Comparison of ENCODE assay signal across 1 cellular context in the genomic region with DNA sequence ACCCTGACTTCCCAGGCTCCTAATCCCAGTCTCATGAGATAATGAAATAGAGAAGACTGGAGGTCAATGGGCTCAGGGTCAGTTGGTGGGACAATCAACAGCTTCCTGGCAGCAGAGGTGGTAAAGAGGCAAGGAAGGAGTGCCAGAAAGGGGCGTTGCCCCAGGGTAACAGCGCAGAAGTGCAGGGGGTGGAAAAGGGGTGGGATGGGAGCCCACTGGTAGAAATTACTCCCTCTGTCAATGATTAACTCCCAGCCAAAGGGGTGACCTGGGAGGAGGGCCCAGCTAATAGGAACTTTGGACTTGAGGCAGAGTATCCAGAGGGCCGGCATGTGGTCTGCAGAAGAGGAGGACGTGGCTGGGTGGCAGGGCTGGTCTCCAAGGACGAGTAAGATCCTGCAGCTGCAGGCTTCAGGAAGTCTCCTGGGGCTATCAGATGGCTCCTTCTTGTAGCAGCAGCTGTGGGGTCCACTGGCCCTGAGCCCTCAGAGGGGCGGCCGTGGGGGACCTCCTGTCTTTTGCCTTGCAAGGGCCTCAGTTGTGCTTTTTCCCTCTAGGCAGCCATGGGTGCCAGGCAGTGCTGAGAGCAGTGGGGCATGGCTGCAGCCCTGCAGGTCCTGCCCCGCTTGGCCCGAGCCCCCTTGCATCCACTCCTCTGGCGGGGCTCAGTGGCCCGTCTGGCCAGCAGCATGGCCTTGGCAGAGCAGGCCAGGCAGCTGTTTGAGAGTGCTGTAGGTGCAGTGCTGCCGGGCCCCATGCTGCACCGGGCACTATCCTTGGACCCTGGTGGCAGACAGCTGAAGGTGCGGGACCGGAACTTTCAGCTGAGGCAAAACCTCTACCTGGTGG.
TF ChIP-seq lines count a peak whose summit lies in the region.

No MANE protein-coding gene starts in this region.

TF ChIP-seq in HepG2, 621 proteins besides CTCF, POLR2A, EP300 and RAD21 (continues in another document):
- TF ChIP-seq ARHGAP35 (CRISPR knock-in tag; IDR thresholded peaks at IDR 0.05; ENCODE audit: borderline replicate concordance) (peak; percentile 77; the same call in 1 of the 2 replicates), ZNF263 (CRISPR knock-in tag; IDR thresholded peaks at IDR 0.05) (peak; percentile 53), CHD2 (IDR thresholded peaks at IDR 0.05; ENCODE audit: low read depth, low read length) (no peak), ZNF607 (CRISPR knock-in tag; IDR thresholded peaks at IDR 0.05; ENCODE audit: borderline replicate concordance) (peak; percentile 24; the same call in 1 of the 2 replicates), ZNF496 (CRISPR knock-in tag; IDR thresholded peaks at IDR 0.05; ENCODE audit: insufficient replicate concordance) (no peak), ZNF839 (CRISPR knock-in tag; IDR thresholded peaks at IDR 0.05; ENCODE audit: borderline replicate concordance) (no peak), HDAC1 (CRISPR knock-in tag; IDR thresholded peaks at IDR 0.05) (peak; percentile 90), TSC22D2 (CRISPR knock-in tag; IDR thresholded peaks at IDR 0.05; ENCODE audit: borderline replicate concordance) (peak; percentile 17; the same call in 1 of the 2 replicates), MTF1 (CRISPR knock-in tag; IDR thresholded peaks at IDR 0.05) (no peak), JUND (CRISPR knock-in tag; IDR thresholded peaks at IDR 0.05) (0 out of 2 replicates have a peak, but pooled peaks have one; percentile 53), MIER2 (CRISPR knock-in tag; IDR thresholded peaks at IDR 0.05) (0 out of 2 replicates have a peak, but pooled peaks have one; percentile 48), GFI1 (CRISPR knock-in tag; IDR thresholded peaks at IDR 0.05; ENCODE audit: borderline replicate concordance) (peak; percentile 79), ZSCAN30 (CRISPR knock-in tag; IDR thresholded peaks at IDR 0.05) (0 out of 2 replicates have a peak, but pooled peaks have one; percentile 4), ZNF572 (CRISPR knock-in tag; IDR thresholded peaks at IDR 0.05) (no peak), ZNF776 (CRISPR knock-in tag; IDR thresholded peaks at IDR 0.05) (no peak; the same call in 1 of the 2 replicates), PHF5A (CRISPR knock-in tag; IDR thresholded peaks at IDR 0.05; ENCODE audit: low read depth, unreplicated experiment) (no peak), NRL (CRISPR knock-in tag; IDR thresholded peaks at IDR 0.05; ENCODE audit: borderline replicate concordance) (0 out of 2 replicates have a peak, but pooled peaks have one; percentile 23), ZNF441 (CRISPR knock-in tag; IDR thresholded peaks at IDR 0.05; ENCODE audit: borderline replicate concordance) (no peak), ZNF432 (CRISPR knock-in tag; IDR thresholded peaks at IDR 0.05; ENCODE audit: borderline replicate concordance) (no peak), ZNF230 (CRISPR knock-in tag; IDR thresholded peaks at IDR 0.05) (0 out of 2 replicates have a peak, but pooled peaks have one; percentile 67), ZSCAN22 (CRISPR knock-in tag; IDR thresholded peaks at IDR 0.05) (no peak), HNF4G (IDR thresholded peaks at IDR 0.05; ENCODE audit: borderline replicate concordance, low read depth, low read length) (peak; percentile 92), HNF4G (CRISPR knock-in tag; IDR thresholded peaks at IDR 0.05; ENCODE audit: borderline replicate concordance, low read depth) (peak; percentile 89), ZNF484 (CRISPR knock-in tag; IDR thresholded peaks at IDR 0.05; ENCODE audit: borderline replicate concordance, low read depth) (no peak), ATF1 (CRISPR knock-in tag; IDR thresholded peaks at IDR 0.05) (no peak), NCOR1 (IDR thresholded peaks at IDR 0.05; ENCODE audit: borderline replicate concordance, low read length) (peak; percentile 81), ISL2 (CRISPR knock-in tag; IDR thresholded peaks at IDR 0.05) (peak; percentile 61; the same call in 1 of the 2 replicates), ZNF232 (CRISPR knock-in tag; IDR thresholded peaks at IDR 0.05; ENCODE audit: borderline replicate concordance) (no peak; the same call in 1 of the 2 replicates), ZNF3 (CRISPR knock-in tag; IDR thresholded peaks at IDR 0.05) (no peak), ZNF644 (CRISPR knock-in tag; IDR thresholded peaks at IDR 0.05; ENCODE audit: low read depth) (no peak), KDM5B (CRISPR knock-in tag; IDR thresholded peaks at IDR 0.05; ENCODE audit: borderline replicate concordance) (peak; percentile 62; the same call in 1 of the 2 replicates), ZNF101 (CRISPR knock-in tag; IDR thresholded peaks at IDR 0.05; ENCODE audit: borderline replicate concordance, low read depth) (no peak; the same call in 1 of the 2 replicates), SIN3A (IDR thresholded peaks at IDR 0.05; ENCODE audit: borderline replicate concordance, low read depth, low read length) (peak; percentile 90), CEBPG (CRISPR knock-in tag; IDR thresholded peaks at IDR 0.05) (no peak)
- TF ChIP-seq, protein P1, sequence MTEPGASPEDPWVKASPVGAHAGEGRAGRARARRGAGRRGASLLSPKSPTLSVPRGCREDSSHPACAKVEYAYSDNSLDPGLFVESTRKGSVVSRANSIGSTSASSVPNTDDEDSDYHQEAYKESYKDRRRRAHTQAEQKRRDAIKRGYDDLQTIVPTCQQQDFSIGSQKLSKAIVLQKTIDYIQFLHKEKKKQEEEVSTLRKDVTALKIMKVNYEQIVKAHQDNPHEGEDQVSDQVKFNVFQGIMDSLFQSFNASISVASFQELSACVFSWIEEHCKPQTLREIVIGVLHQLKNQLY (CRISPR knock-in tag; IDR thresholded peaks at IDR 0.05): peak; percentile 86
- TF ChIP-seq, protein P2, sequence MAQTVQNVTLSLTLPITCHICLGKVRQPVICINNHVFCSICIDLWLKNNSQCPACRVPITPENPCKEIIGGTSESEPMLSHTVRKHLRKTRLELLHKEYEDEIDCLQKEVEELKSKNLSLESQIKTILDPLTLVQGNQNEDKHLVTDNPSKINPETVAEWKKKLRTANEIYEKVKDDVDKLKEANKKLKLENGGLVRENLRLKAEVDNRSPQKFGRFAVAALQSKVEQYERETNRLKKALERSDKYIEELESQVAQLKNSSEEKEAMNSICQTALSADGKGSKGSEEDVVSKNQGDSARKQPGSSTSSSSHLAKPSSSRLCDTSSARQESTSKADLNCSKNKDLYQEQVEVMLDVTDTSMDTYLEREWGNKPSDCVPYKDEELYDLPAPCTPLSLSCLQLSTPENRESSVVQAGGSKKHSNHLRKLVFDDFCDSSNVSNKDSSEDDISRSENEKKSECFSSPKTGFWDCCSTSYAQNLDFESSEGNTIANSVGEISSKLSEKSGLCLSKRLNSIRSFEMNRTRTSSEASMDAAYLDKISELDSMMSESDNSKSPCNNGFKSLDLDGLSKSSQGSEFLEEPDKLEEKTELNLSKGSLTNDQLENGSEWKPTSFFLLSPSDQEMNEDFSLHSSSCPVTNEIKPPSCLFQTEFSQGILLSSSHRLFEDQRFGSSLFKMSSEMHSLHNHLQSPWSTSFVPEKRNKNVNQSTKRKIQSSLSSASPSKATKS (CRISPR knock-in tag; IDR thresholded peaks at IDR 0.05): no peak
- TF ChIP-seq, protein P3, sequence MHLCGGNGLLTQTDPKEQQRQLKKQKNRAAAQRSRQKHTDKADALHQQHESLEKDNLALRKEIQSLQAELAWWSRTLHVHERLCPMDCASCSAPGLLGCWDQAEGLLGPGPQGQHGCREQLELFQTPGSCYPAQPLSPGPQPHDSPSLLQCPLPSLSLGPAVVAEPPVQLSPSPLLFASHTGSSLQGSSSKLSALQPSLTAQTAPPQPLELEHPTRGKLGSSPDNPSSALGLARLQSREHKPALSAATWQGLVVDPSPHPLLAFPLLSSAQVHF (CRISPR knock-in tag; IDR thresholded peaks at IDR 0.05): no peak
- TF ChIP-seq, protein P4, sequence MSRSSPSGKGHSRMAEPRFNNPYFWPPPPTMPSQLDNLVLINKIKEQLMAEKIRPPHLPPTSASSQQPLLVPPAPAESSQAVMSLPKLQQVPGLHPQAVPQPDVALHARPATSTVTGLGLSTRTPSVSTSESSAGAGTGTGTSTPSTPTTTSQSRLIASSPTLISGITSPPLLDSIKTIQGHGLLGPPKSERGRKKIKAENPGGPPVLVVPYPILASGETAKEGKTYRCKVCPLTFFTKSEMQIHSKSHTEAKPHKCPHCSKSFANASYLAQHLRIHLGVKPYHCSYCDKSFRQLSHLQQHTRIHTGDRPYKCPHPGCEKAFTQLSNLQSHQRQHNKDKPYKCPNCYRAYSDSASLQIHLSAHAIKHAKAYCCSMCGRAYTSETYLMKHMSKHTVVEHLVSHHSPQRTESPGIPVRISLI (CRISPR knock-in tag; IDR thresholded peaks at IDR 0.05; ENCODE audit: borderline replicate concordance): no peak
- TF ChIP-seq, protein P5, sequence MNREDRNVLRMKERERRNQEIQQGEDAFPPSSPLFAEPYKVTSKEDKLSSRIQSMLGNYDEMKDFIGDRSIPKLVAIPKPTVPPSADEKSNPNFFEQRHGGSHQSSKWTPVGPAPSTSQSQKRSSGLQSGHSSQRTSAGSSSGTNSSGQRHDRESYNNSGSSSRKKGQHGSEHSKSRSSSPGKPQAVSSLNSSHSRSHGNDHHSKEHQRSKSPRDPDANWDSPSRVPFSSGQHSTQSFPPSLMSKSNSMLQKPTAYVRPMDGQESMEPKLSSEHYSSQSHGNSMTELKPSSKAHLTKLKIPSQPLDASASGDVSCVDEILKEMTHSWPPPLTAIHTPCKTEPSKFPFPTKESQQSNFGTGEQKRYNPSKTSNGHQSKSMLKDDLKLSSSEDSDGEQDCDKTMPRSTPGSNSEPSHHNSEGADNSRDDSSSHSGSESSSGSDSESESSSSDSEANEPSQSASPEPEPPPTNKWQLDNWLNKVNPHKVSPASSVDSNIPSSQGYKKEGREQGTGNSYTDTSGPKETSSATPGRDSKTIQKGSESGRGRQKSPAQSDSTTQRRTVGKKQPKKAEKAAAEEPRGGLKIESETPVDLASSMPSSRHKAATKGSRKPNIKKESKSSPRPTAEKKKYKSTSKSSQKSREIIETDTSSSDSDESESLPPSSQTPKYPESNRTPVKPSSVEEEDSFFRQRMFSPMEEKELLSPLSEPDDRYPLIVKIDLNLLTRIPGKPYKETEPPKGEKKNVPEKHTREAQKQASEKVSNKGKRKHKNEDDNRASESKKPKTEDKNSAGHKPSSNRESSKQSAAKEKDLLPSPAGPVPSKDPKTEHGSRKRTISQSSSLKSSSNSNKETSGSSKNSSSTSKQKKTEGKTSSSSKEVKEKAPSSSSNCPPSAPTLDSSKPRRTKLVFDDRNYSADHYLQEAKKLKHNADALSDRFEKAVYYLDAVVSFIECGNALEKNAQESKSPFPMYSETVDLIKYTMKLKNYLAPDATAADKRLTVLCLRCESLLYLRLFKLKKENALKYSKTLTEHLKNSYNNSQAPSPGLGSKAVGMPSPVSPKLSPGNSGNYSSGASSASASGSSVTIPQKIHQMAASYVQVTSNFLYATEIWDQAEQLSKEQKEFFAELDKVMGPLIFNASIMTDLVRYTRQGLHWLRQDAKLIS (CRISPR knock-in tag; IDR thresholded peaks at IDR 0.05): peak; percentile 91; the same call in 1 of the 2 replicates
- TF ChIP-seq, protein P6, sequence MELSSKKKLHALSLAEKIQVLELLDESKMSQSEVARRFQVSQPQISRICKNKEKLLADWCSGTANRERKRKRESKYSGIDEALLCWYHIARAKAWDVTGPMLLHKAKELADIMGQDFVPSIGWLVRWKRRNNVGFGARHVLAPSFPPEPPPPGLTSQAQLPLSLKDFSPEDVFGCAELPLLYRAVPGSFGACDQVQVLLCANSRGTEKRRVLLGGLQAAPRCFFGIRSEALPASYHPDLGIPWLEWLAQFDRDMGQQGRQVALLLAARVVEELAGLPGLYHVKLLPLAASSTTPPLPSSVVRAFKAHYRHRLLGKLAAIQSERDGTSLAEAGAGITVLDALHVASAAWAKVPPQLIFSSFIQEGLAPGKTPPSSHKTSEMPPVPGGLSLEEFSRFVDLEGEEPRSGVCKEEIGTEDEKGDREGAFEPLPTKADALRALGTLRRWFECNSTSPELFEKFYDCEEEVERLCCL (CRISPR knock-in tag; IDR thresholded peaks at IDR 0.05; ENCODE audit: borderline replicate concordance): no peak; the same call in 1 of the 2 replicates
- TF ChIP-seq, protein P7, sequence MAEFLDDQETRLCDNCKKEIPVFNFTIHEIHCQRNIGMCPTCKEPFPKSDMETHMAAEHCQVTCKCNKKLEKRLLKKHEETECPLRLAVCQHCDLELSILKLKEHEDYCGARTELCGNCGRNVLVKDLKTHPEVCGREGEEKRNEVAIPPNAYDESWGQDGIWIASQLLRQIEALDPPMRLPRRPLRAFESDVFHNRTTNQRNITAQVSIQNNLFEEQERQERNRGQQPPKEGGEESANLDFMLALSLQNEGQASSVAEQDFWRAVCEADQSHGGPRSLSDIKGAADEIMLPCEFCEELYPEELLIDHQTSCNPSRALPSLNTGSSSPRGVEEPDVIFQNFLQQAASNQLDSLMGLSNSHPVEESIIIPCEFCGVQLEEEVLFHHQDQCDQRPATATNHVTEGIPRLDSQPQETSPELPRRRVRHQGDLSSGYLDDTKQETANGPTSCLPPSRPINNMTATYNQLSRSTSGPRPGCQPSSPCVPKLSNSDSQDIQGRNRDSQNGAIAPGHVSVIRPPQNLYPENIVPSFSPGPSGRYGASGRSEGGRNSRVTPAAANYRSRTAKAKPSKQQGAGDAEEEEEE (CRISPR knock-in tag; IDR thresholded peaks at IDR 0.05; ENCODE audit: borderline replicate concordance): no peak; the same call in 1 of the 2 replicates
- TF ChIP-seq, protein P8, sequence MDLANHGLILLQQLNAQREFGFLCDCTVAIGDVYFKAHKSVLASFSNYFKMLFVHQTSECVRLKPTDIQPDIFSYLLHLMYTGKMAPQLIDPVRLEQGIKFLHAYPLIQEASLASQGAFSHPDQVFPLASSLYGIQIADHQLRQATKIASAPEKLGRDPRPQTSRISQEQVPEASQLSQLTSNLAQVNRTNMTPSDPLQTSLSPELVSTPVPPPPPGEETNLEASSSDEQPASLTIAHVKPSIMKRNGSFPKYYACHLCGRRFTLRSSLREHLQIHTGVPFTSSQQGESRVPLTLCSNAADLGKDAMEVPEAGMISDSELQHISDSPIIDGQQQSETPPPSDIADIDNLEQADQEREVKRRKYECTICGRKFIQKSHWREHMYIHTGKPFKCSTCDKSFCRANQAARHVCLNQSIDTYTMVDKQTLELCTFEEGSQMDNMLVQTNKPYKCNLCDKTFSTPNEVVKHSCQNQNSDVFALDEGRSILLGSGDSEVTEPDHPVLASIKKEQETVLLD (CRISPR knock-in tag; IDR thresholded peaks at IDR 0.05; ENCODE audit: low read depth): no peak
- TF ChIP-seq, protein P9, sequence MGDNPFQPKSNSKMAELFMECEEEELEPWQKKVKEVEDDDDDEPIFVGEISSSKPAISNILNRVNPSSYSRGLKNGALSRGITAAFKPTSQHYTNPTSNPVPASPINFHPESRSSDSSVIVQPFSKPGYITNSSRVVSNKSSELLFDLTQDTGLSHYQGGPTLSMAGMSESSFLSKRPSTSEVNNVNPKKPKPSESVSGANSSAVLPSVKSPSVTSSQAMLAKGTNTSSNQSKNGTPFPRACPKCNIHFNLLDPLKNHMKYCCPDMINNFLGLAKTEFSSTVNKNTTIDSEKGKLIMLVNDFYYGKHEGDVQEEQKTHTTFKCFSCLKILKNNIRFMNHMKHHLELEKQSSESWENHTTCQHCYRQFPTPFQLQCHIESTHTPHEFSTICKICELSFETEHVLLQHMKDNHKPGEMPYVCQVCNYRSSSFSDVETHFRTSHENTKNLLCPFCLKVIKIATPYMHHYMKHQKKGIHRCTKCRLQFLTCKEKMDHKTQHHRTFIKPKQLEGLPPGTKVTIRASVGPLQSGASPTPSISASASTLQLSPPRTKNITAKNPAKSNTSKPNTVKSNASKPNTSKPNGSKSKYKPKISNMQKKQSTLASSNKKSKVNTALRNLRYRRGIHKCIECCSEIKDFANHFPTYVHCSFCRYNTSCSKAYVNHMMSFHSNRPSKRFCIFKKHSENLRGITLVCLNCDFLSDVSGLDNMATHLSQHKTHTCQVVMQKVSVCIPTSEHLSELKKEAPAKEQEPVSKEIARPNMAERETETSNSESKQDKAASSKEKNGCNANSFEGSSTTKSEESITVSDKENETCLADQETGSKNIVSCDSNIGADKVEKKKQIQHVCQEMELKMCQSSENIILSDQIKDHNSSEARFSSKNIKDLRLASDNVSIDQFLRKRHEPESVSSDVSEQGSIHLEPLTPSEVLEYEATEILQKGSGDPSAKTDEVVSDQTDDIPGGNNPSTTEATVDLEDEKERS (CRISPR knock-in tag; IDR thresholded peaks at IDR 0.05): peak; percentile 26; the same call in 1 of the 2 replicates
